9 cellular contexts compared by ENCODE assay signal in genomic region chr3:134356411-134357040, GRCh38. TPM values are rescaled to one million over a fixed set of nuclear protein-coding genes. Genes with fewer than 3 reads are reported as not detected.
DNase-seq lines count a peak whose midpoint lies in the region; ATAC-seq and TF ChIP-seq lines count a peak whose summit lies in the region.
"Had no signal": no experiment of that assay in that cellular context is flagged by ENCODE, and none has a peak within 500 bp of the region (broad histone marks: within the 10 kb centered on the region; RNA-seq: fewer than 3 reads in every experiment).

No MANE protein-coding gene starts in this region.

- peak overlapping the region; percentile 19 for H3K9ac ChIP-seq in mesendoderm (ENCODE audit: low read length)
- peak overlapping the region in 2 of 5 donors; percentile 7 to 37 for H3K9ac ChIP-seq in subcutaneous abdominal adipose tissue (ENCODE audit: low read length in 5 of 5)

- H3K27me3 ChIP-seq in mesendoderm (ENCODE audit: insufficient read depth, low read length, poor library complexity) (no peaks in the 10 kb centered on the region), subcutaneous abdominal adipose tissue (ENCODE audit: control insufficient read depth in 5 of 5, insufficient read depth in 4 of 5, low read length in 5 of 5) (no peaks in the 10 kb centered on the region)

- no peaks in the 10 kb centered on the region for H3K9me3 ChIP-seq in subcutaneous abdominal adipose tissue (ENCODE audit: control insufficient read depth in 5 of 5, low read length in 5 of 5)

- H3K4me1 Mint-ChIP-seq in HFFc6 (ENCODE audit: low read depth): peaks cover 92% of the 10 kb centered on the region

- H3K4me2 ChIP-seq in mesendoderm (ENCODE audit: low read length): no peak overlapping the region

- peaks cover 31% of the 10 kb centered on the region for H3K9me3 Mint-ChIP-seq in HFFc6

- peaks cover 21% of the 10 kb centered on the region for H3K79me2 ChIP-seq in mesendoderm (ENCODE audit: control insufficient read depth, insufficient read depth, low read length)

- peak overlapping the region; percentile 77 for H3K4me3 Mint-ChIP-seq in HFFc6

- peaks cover 38% of the 10 kb centered on the region for H3K36me3 ChIP-seq in mesendoderm (ENCODE audit: control insufficient read depth, insufficient read depth, low read length)
- H3K36me3 ChIP-seq in subcutaneous abdominal adipose tissue (ENCODE audit: control insufficient read depth in 5 of 5, insufficient read depth in 5 of 5, low read length in 5 of 5): peaks cover 5 to 77% (median 72%) of the 10 kb centered on the region in 5 donors

- H2BK5ac ChIP-seq in mesendoderm (ENCODE audit: low read length): no peak overlapping the region

- no peak overlapping the region for H2BK15ac ChIP-seq in mesendoderm (replicated peaks; ENCODE audit: low read depth)

- no peak overlapping the region for H4K5ac ChIP-seq in mesendoderm (ENCODE audit: low read length)

- no CpG with 5 or more reads among the region's 9 CpGs for WGBS in mesendoderm (ENCODE audit: extremely low coverage, insufficient coverage, low lambda C conversion rate)

- H3K79me1 ChIP-seq in mesendoderm (ENCODE audit: low read length): peaks cover 13% of the 10 kb centered on the region

- H3K27me3 Mint-ChIP-seq in HFFc6 (ENCODE audit: insufficient read depth): peaks cover 90% of the 10 kb centered on the region

- no peak overlapping the region for H3K4ac ChIP-seq in mesendoderm (ENCODE audit: low read depth, low read length)

- no peak overlapping the region for H3K56ac ChIP-seq in mesendoderm (ENCODE audit: low read length)

- H3K27ac ChIP-seq in caudate nucleus (ENCODE audit: low read depth, low read length) (peak overlapping the region; percentile 40), mesendoderm (ENCODE audit: low read depth, low read length) (peak overlapping the region; percentile 25), subcutaneous abdominal adipose tissue (ENCODE audit: low read depth, low read length) (peak overlapping the region; percentile 98)

- DNase-seq in HFFc6: peak; percentile 1
- no peak for DNase-seq in caudate nucleus (lab: John Stamatoyannopoulos, UW)
- DNase-seq in mesendoderm: no peak
- DNase-seq in glomerular visceral epithelial cell (ENCODE audit: extremely low spot score): no peak
- DNase-seq in amniotic stem cell (lab: John Stamatoyannopoulos, UW): no peak
- no peak for DNase-seq in T1000 (lab: John Stamatoyannopoulos, UW)
- DNase-seq: Karpas-422 had no signal

- peak overlapping the region; percentile 96 for H3K27ac Mint-ChIP-seq in HFFc6

- no peak for TF ChIP-seq CTCF in HFFc6 (IDR thresholded peaks at IDR 0.05)

- H2AK5ac ChIP-seq in mesendoderm (ENCODE audit: low read length): no peak overlapping the region

- no peak overlapping the region for H4K8ac ChIP-seq in mesendoderm (ENCODE audit: low read depth, low read length)

- H3K4me1 ChIP-seq in mesendoderm (ENCODE audit: control insufficient read depth, low read depth, low read length) (peaks cover 5% of the 10 kb centered on the region), subcutaneous abdominal adipose tissue (ENCODE audit: control insufficient read depth in 5 of 5, insufficient read depth in 5 of 5, low read length in 5 of 5) (peaks cover 31 to 96% (median 91%) of the 10 kb centered on the region in 5 donors)

- no peak overlapping the region for H3K23ac ChIP-seq in mesendoderm (ENCODE audit: low read length)

- no peak overlapping the region for H2BK120ac ChIP-seq in mesendoderm (ENCODE audit: low read depth, low read length)

- peaks cover 71% of the 10 kb centered on the region for H3K36me3 Mint-ChIP-seq in HFFc6 (ENCODE audit: low read depth)

- H3K4me3 ChIP-seq in mesendoderm (ENCODE audit: low read length) (no peak overlapping the region), subcutaneous abdominal adipose tissue (ENCODE audit: low read depth in 1 of 5, low read length in 5 of 5) (peak overlapping the region in 1 of 5 donors; percentile 19)

- no peak overlapping the region for H3K18ac ChIP-seq in mesendoderm (ENCODE audit: low read length)

- ATAC-seq in GM21619 (IDR thresholded peaks at IDR 0.05; ENCODE audit: unreplicated experiment): no peak

RNA-seq across cellular contexts. Expression of gene AMOTL2, which starts 17.7 kb away (rescaled TPM):
- 100 to 1,000 TPM; 244 to 311 (median 274) TPM for total RNA-seq in HFFc6 (2021; fragmentation: NEBNext Ultra II Directional; extraction: Animal tissue kit (Norgen Biotek cat#: 25700))
- 110 TPM for polyA plus RNA-seq in mesendoderm (2013, experiment 1 of 2)
- 105 TPM for polyA plus RNA-seq in mesendoderm (2013, experiment 2 of 2)

Comparison
In these comparisons a context has a peak if more than half of its experiments do, and no peak if none do; other contexts are left out.
1. H3K27ac ChIP-seq: peak in every context shown above with its lines; median percentile 98 in subcutaneous abdominal adipose tissue; 40 in caudate nucleus; 25 in mesendoderm.